In the genomic region with DNA sequence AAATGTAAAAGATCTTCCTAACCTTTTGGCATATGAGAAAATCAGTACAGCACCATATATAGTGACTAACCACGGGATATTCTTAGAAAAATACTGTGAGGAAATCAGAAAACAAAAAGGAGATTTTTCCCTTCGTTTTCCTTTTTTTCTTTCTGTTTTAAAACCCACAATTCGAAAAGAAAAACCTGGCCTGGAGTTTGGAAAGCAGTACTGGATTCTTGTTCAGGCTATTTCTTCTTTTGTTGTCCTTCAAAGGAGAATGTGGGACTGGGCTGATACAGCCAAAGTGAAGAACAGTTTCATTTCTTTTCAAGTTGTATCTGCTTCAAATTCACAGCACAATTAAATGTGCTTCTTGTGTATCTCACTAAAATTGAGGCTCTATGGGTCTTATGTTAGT, we compare ENCODE assay signal across 12 cellular contexts.
DNase-seq lines count a peak whose midpoint lies in the region; FAIRE-seq and TF ChIP-seq lines count a peak whose summit lies in the region.
"Had no signal": no experiment of that assay in that cellular context is flagged by ENCODE, and none has a peak within 500 bp of the region (broad histone marks: within the 10 kb centered on the region; RNA-seq: fewer than 3 reads in every experiment).

No MANE protein-coding gene starts in this region.

- H3K9me3 Mint-ChIP-seq in CD14-positive monocyte: peaks cover 0 to 6% (median 0%) of the 10 kb centered on the region in 7 donors

- H3K4me3 Mint-ChIP-seq in CD14-positive monocyte: no peak overlapping the region

- H3K27me3 Mint-ChIP-seq in CD14-positive monocyte (ENCODE audit: low read depth in 3 of 3): peaks cover 0 to 2% (median 2%) of the 10 kb centered on the region in 3 donors

- H3K4me3 ChIP-seq in coronary artery: peak overlapping the region; percentile 50

- no peak overlapping the region for H3K27ac Mint-ChIP-seq in CD14-positive monocyte

- no peaks in the 10 kb centered on the region for H3K4me1 Mint-ChIP-seq in CD14-positive monocyte

- no peak for FAIRE-seq in HTR-8/SVneo (lab: Jason Lieb, UNC)
- FAIRE-seq: endothelial cell of umbilical vein had no signal

- no peaks in the 10 kb centered on the region for H3K36me3 Mint-ChIP-seq in CD14-positive monocyte

- DNase-seq in RPMI7951 (ENCODE audit: low read depth) (peak; percentile 18), coronary artery (ENCODE audit: low spot score) (no peak), medulla oblongata (ENCODE audit: extremely low spot score) (peak; percentile 76), CD14-positive monocyte (ENCODE audit: low spot score) (no peak), middle frontal gyrus (ENCODE audit: extremely low spot score, low spot score) (no peak), HTR-8/SVneo (ENCODE audit: insufficient read length, low spot score) (no peak)
- DNase-seq: amniotic stem cell; GF-D8; stimulated activated naive CD8-positive, alpha-beta T cell treated with anti-CD3 and anti-CD28 coated beads, Interleukin-15, Interleukin-2, amounts not matched to agents 100 U/mL and 50 U/mL, for 24 hours; WERI-Rb-1 had no signal

- intact Hi-C loops in CD14-positive monocyte (cut with micrococcal nuclease): no loop called here

- no peak for TF ChIP-seq CTCF in coronary artery (IDR thresholded peaks at IDR 0.05)
- TF ChIP-seq CTCF in CD14-positive monocyte (IDR thresholded peaks at IDR 0.05): no peak

- peak overlapping the region in 1 of 2 donors; percentile 72 for H3K27ac ChIP-seq in coronary artery
- peak overlapping the region; percentile 59 for H3K27ac ChIP-seq in temporal lobe (ENCODE audit: low read depth, low read length)
- H3K27ac ChIP-seq: WERI-Rb-1 had no signal

Comparison
In these comparisons a context has a peak if more than half of its experiments do, and no peak if none do; other contexts are left out.
1. DNase-seq: peak in RPMI7951 (single experiment) and medulla oblongata (single experiment); none in coronary artery (single experiment), CD14-positive monocyte (single experiment), middle frontal gyrus (single experiment) and HTR-8/SVneo (single experiment).